ENCODE assay signal across 19 cellular contexts in the genomic region with DNA sequence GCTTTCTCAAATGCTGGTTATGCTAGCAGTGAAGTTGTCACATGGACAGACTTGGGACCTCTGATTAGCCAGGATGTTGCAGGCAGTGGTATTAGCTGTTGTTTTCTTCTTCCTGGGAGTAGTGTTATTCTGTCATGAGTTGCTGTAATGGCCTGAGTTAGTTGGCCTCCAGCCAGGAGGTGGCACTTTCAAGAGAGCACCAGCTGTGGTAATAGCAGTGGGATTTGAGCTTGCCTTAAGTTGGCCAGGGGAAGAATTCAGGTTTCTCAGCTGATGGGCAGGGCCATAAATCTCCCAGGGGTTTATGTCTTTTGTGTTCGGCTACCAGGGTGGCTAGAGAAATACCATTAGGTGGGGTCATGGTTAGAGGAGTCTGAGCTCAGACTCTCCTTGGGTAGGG.
DNase-seq lines count a peak whose midpoint lies in the region; ATAC-seq and TF ChIP-seq lines count a peak whose summit lies in the region.
"Had no signal": no experiment of that assay in that cellular context is flagged by ENCODE, and none has a peak within 500 bp of the region (broad histone marks: within the 10 kb centered on the region; RNA-seq: fewer than 3 reads in every experiment).

No MANE protein-coding gene starts in this region.

- H3K9me3 ChIP-seq in A673 (ENCODE audit: low read depth, low read length, poor library complexity, severe bottlenecking) (no peaks in the 10 kb centered on the region), upper lobe of left lung (peaks cover 0 to 6% (median 0%) of the 10 kb centered on the region in 4 donors)
- H3K9me3 ChIP-seq: Caco-2, SK-N-SH had no signal

- no peak for ATAC-seq in HG03469 (IDR thresholded peaks at IDR 0.05; ENCODE audit: unreplicated experiment)
- no peak for ATAC-seq in upper lobe of left lung (ENCODE audit: low FRiP score in 2 of 2)
- ATAC-seq: PC-3 had no signal

- H3K27ac ChIP-seq in A673 (ENCODE audit: low read depth, low read length, poor library complexity, severe bottlenecking) (no peak overlapping the region), upper lobe of left lung (no peak overlapping the region)
- H3K27ac ChIP-seq: GM23248 had no signal

- H3K4me3 ChIP-seq in A673 (ENCODE audit: low read depth, low read length, poor library complexity, severe bottlenecking) (no peak overlapping the region), upper lobe of left lung (no peak overlapping the region)
- H3K4me3 ChIP-seq: GM23248 had no signal

- intact Hi-C loops in A673 (cut with micrococcal nuclease; ENCODE audit: unreplicated experiment) = no loop called here

- DNase-seq in A673 (ENCODE audit: low spot score) = peak; percentile 42
- DNase-seq in COR-L47 (lab: John Stamatoyannopoulos, UW) = peak; percentile 14
- DNase-seq in NCI-H774 (lab: John Stamatoyannopoulos, UW) = peak; percentile 9
- DNase-seq in upper lobe of left lung = no peak
- no peak for DNase-seq in stimulated activated naive CD4-positive, alpha-beta T cell treated with Interleukin-2 at 50 U/mL for 16 hours (lab: John Stamatoyannopoulos, UW)
- DNase-seq in CD1c-positive myeloid dendritic cell (ENCODE audit: extremely low spot score) = no peak
- DNase-seq: Caco-2, DND-41, GM23248, HCEC 1CT, NCI-H187, NCI-H2107, NCI-H446 treated with DMSO at 0.1 percent for 48 hours, PC-3, RPMI8226, SHP77 treated with DMSO at 0.1 percent for 48 hours, SK-N-SH had no signal

- no peak for TF ChIP-seq RAD21 in Ishikawa (IDR thresholded peaks at IDR 0.05; ENCODE audit: low read depth)

- no peaks in the 10 kb centered on the region for H3K36me3 ChIP-seq in A673 (ENCODE audit: insufficient read depth, low read length, poor library complexity, severe bottlenecking)
- no peaks in the 10 kb centered on the region for H3K36me3 ChIP-seq in upper lobe of left lung

- TF ChIP-seq EP300 in Ishikawa (IDR thresholded peaks at IDR 0.05; ENCODE audit: borderline replicate concordance) (no peak), upper lobe of left lung (IDR thresholded peaks at IDR 0.05) (no peak)

- no peaks in the 10 kb centered on the region for H3K27me3 ChIP-seq in A673 (replicated peaks; ENCODE audit: insufficient read depth, low read depth, low read length, poor library complexity)
- H3K27me3 ChIP-seq in upper lobe of left lung = no peaks in the 10 kb centered on the region

- WGBS in upper lobe of left lung, 2 donors = 71% methylated on average over 1 of the region's 1 CpG; no CpG with 5 or more reads in 1 of the 2 donors

- H3K4me1 ChIP-seq in A673 (ENCODE audit: insufficient read depth, low read length, poor library complexity, severe bottlenecking) (no peaks in the 10 kb centered on the region), upper lobe of left lung (no peaks in the 10 kb centered on the region)
- H3K4me1 ChIP-seq: Caco-2 had no signal

- TF ChIP-seq POLR2A in upper lobe of left lung (IDR thresholded peaks at IDR 0.05) = no peak

- no TSS peak for BruUV-seq in A673 (replicated peaks; lab: Mats Ljungman, UMichigan)

- CTCF ChIA-PET in A673 (lab: Charles Lee) = no interaction called here

- POLR2A ChIA-PET in A673 (lab: Charles Lee; ENCODE audit: low non-redundant PET) = no interaction called here

- no peak for TF ChIP-seq CTCF in A673 (conservative IDR thresholded peaks at IDR 0.05; ENCODE audit: low read depth, low read length)
- no peak for TF ChIP-seq CTCF in upper lobe of left lung (IDR thresholded peaks at IDR 0.05)

TF ChIP-seq in Ishikawa, 13 proteins besides CTCF, POLR2A, EP300 and RAD21:
- peak; percentile 54 for TF ChIP-seq NFIC (IDR thresholded peaks at IDR 0.05)
- TF ChIP-seq CEBPB (IDR thresholded peaks at IDR 0.05) = no peak
- no peak for TF ChIP-seq TEAD4 (IDR thresholded peaks at IDR 0.05)

Comparison
In these comparisons a context has a peak if more than half of its experiments do, and no peak if none do; other contexts are left out.
1. DNase-seq: peak in A673 (single experiment), COR-L47 (single experiment) and NCI-H774 (single experiment); none in upper lobe of left lung (0 of 2), stimulated activated naive CD4-positive, alpha-beta T cell treated with Interleukin-2 at 50 U/mL for 16 hours (single experiment) and CD1c-positive myeloid dendritic cell (single experiment).